ENCODE assay signal across 18 cellular contexts in the genomic region with DNA sequence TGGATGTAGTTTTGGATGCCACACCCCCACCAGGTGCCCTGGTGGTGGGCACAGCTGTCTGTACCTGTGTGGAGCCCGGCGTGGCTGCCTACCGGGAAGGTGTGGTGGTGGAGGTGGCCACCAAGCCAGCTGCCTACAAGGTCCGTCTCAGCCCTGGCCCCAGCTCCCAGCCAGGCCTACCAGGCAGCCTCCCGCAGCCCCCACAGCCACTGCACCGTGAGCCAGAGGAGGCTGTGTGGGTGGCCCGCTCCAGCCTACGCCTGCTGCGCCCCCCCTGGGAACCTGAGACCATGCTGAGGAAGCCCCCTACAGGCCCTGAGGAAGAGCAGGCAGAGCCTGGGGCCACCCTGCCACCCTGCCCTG. TPM values are rescaled to one million over a fixed set of nuclear protein-coding genes. Genes with fewer than 3 reads are reported as not detected.
"Had no signal": no experiment of that assay in that cellular context is flagged by ENCODE, and none has a peak within 500 bp of the region (broad histone marks: within the 10 kb centered on the region; RNA-seq: fewer than 3 reads in every experiment).

No MANE protein-coding gene starts in this region.

- H3K9me3 ChIP-seq: colonic mucosa, ovary, thyroid gland, vagina had no signal

- H3K4me3 ChIP-seq: colonic mucosa, ovary, thyroid gland, vagina had no signal

- H3K9me3 Mint-ChIP-seq: brain; central memory CD8-positive, alpha-beta T cell; neural crest cell had no signal

- H3K27me3 ChIP-seq: colonic mucosa, ovary, thyroid gland, vagina had no signal

- H3K27me3 Mint-ChIP-seq: central memory CD8-positive, alpha-beta T cell had no signal

- H3K27ac Mint-ChIP-seq: brain had no signal

- H3K36me3 ChIP-seq: colonic mucosa, ovary had no signal

- H3K4me3 Mint-ChIP-seq: brain; central memory CD8-positive, alpha-beta T cell; neural crest cell had no signal

- H3K27ac ChIP-seq: colonic mucosa, ovary, thyroid gland, vagina, WERI-Rb-1 had no signal

- ATAC-seq: left lobe of liver had no signal

- DNase-seq: activated CD4-positive, alpha-beta T cell treated with anti-CD3 and anti-CD28 coated beads, Interleukin-2, amount 50 U/mL, for 48 hours; anterior cingulate cortex; colonic mucosa; foreskin melanocyte; hypothalamus; islet precursor cell; midbrain; stimulated activated CD4-positive, alpha-beta T cell treated with anti-CD3 and anti-CD28 coated beads, Interleukin-2, amount 100 ng/mL, for 24 hours; stimulated activated naive CD4-positive, alpha-beta T cell treated with Interleukin-2 at 50 U/mL for 16 hours; T-helper 2 cell; thyroid gland; WERI-Rb-1 had no signal

RNA-seq across cellular contexts. Expression of gene PRR19, which starts 29.4 kb away (rescaled TPM):
- total RNA-seq: vagina had no signal
